14 cellular contexts compared by ENCODE assay signal in the genomic region with DNA sequence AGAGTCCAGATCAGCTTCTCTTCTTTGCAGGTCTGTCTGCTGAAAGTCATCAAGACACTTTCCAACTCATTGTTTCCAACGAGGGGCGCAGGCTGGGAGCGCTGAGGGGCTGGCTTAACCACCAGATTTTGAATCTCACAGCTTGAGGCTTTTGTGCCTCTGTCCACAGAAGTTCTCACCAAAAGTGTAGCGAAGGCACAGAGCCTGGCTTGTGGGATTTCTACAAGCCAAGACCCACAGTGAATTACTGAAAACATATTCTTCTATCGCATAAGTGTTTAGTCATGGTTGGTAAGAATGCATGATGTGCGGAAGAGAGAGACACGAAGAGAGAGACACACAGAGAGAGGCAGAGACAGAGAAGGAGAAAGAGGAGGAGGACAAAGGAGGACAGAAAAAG. TPM values are rescaled to one million over a fixed set of nuclear protein-coding genes. Genes with fewer than 3 reads are reported as not detected.
A peak's percentile ranks its signal among the peaks of the same experiment; 100 is the strongest.
DNase-seq lines count a peak whose midpoint lies in the region; ATAC-seq and TF ChIP-seq lines count a peak whose summit lies in the region.
"Had no signal": no experiment of that assay in that cellular context is flagged by ENCODE, and none has a peak within 500 bp of the region (broad histone marks: within the 10 kb centered on the region; RNA-seq: fewer than 3 reads in every experiment).

No MANE protein-coding gene starts in this region.

- ATAC-seq in memory B cell (ENCODE audit: low read depth), result no peak

- peaks cover 66% of the 10 kb centered on the region for H3K4me1 Mint-ChIP-seq in activated T-helper 2 cell treated with anti-CD3 and anti-CD28 coated beads, Interferon-gamma antibody, Interleukin-2, Interleukin-4, amounts not matched to agents 10 μg/mL and 5 μg/mL and 100 μg/mL, durations not matched to agents 14 hours and 24 hours and 36 hours (ENCODE audit: low read depth)
- H3K4me1 Mint-ChIP-seq in memory B cell (peaks cover 54% of the 10 kb centered on the region), type B pancreatic cell (ENCODE audit: unreplicated experiment) (peaks cover 31% of the 10 kb centered on the region)

- TF ChIP-seq CTCF in type B pancreatic cell (conservative IDR thresholded peaks at IDR 0.05), result no peak

- H3K4me3 Mint-ChIP-seq in activated T-helper 2 cell treated with anti-CD3 and anti-CD28 coated beads, Interferon-gamma antibody, Interleukin-2, Interleukin-4, amounts not matched to agents 10 μg/mL and 5 μg/mL and 100 μg/mL, durations not matched to agents 14 hours and 24 hours and 36 hours (ENCODE audit: low read depth), result no peak overlapping the region
- H3K4me3 Mint-ChIP-seq in memory B cell (no peak overlapping the region), type B pancreatic cell (peak overlapping the region; percentile 18)

- intact Hi-C loops in activated T-helper 2 cell treated with anti-CD3 and anti-CD28 coated beads, Interferon-gamma antibody, Interleukin-2, Interleukin-4, amounts not matched to agents 10 μg/mL and 5 μg/mL and 100 μg/mL, durations not matched to agents 14 hours and 24 hours and 36 hours (cut with micrococcal nuclease), result no loop called here

- peak overlapping the region; percentile 30 for H3K27ac Mint-ChIP-seq in activated T-helper 2 cell treated with anti-CD3 and anti-CD28 coated beads, Interferon-gamma antibody, Interleukin-2, Interleukin-4, amounts not matched to agents 10 μg/mL and 5 μg/mL and 100 μg/mL, durations not matched to agents 14 hours and 24 hours and 36 hours
- H3K27ac Mint-ChIP-seq in memory B cell, result peak overlapping the region; percentile 93
- no peak overlapping the region for H3K27ac Mint-ChIP-seq in type B pancreatic cell

- no peaks in the 10 kb centered on the region for H3K36me3 Mint-ChIP-seq in activated T-helper 2 cell treated with anti-CD3 and anti-CD28 coated beads, Interferon-gamma antibody, Interleukin-2, Interleukin-4, amounts not matched to agents 10 μg/mL and 5 μg/mL and 100 μg/mL, durations not matched to agents 14 hours and 24 hours and 36 hours (ENCODE audit: low read depth)
- no peaks in the 10 kb centered on the region for H3K36me3 Mint-ChIP-seq in memory B cell
- no peaks in the 10 kb centered on the region for H3K36me3 Mint-ChIP-seq in type B pancreatic cell

- no peaks in the 10 kb centered on the region for H3K27me3 Mint-ChIP-seq in activated T-helper 2 cell treated with anti-CD3 and anti-CD28 coated beads, Interferon-gamma antibody, Interleukin-2, Interleukin-4, amounts not matched to agents 10 μg/mL and 5 μg/mL and 100 μg/mL, durations not matched to agents 14 hours and 24 hours and 36 hours (ENCODE audit: low read depth)
- H3K27me3 Mint-ChIP-seq in memory B cell (no peaks in the 10 kb centered on the region), type B pancreatic cell (peaks cover 19% of the 10 kb centered on the region)

- DNase-seq in activated effector memory CD4-positive, alpha-beta T cell treated with anti-CD3 and anti-CD28 coated beads, Interleukin-2, amount 50 U/mL, for 16 hours, result peak; percentile 36
- no peak for DNase-seq in activated effector memory CD4-positive, alpha-beta T cell treated with Interleukin-2 at 50 U/mL for 16 hours
- no peak for DNase-seq in activated T-helper 2 cell treated with anti-CD3 and anti-CD28 coated beads, Interferon-gamma antibody, Interleukin-2, Interleukin-4, amounts not matched to agents 10 μg/mL and 5 μg/mL and 100 μg/mL, durations not matched to agents 14 hours and 24 hours and 36 hours (ENCODE audit: low spot score)
- DNase-seq in memory B cell (ENCODE audit: low spot score in 2 of 2), result no peak
- DNase-seq in type B pancreatic cell (ENCODE audit: extremely low spot score, unreplicated experiment), result no peak
- no peak for DNase-seq in DMS53 (lab: John Stamatoyannopoulos, UW)
- no peak for DNase-seq in RKO (ENCODE audit: low spot score)
- no peak for DNase-seq in cortex of kidney (lab: John Stamatoyannopoulos, UW)
- DNase-seq: ACHN, adrenal gland, erythroblast, NCI-H1436, NCI-H446, SK-N-SH had no signal

- no peaks in the 10 kb centered on the region for H3K9me3 Mint-ChIP-seq in activated T-helper 2 cell treated with anti-CD3 and anti-CD28 coated beads, Interferon-gamma antibody, Interleukin-2, Interleukin-4, amounts not matched to agents 10 μg/mL and 5 μg/mL and 100 μg/mL, durations not matched to agents 14 hours and 24 hours and 36 hours
- H3K9me3 Mint-ChIP-seq in memory B cell, result no peaks in the 10 kb centered on the region
- no peaks in the 10 kb centered on the region for H3K9me3 Mint-ChIP-seq in type B pancreatic cell

RNA-seq across cellular contexts. Expression of gene BHLHE40, which starts 35.2 kb away (rescaled TPM):
- total RNA-seq in activated T-helper 2 cell treated with anti-CD3 and anti-CD28 coated beads, Interferon-gamma antibody, Interleukin-2, Interleukin-4, amounts not matched to agents 10 μg/mL and 5 μg/mL and 100 μg/mL, durations not matched to agents 14 hours and 24 hours and 36 hours, result 421 and 425 TPM in 2 replicates
- total RNA-seq in type B pancreatic cell (ENCODE audit: low replicate concordance), result 13.6 and 40.5 TPM in 2 replicates

Comparison
In these comparisons a context has a peak if more than half of its experiments do, and no peak if none do; other contexts are left out.
1. RNA of gene BHLHE40, which starts 35.2 kb away (total RNA-seq): 421 to 425 TPM in activated T-helper 2 cell treated with anti-CD3 and anti-CD28 coated beads, Interferon-gamma antibody, Interleukin-2, Interleukin-4, amounts not matched to agents 10 μg/mL and 5 μg/mL and 100 μg/mL, durations not matched to agents 14 hours and 24 hours and 36 hours; 13.6 to 40.5 TPM in type B pancreatic cell; every median in the first group is over 10 times any median in the second.